ENCODE assay signal across 36 cellular contexts in the genomic region with DNA sequence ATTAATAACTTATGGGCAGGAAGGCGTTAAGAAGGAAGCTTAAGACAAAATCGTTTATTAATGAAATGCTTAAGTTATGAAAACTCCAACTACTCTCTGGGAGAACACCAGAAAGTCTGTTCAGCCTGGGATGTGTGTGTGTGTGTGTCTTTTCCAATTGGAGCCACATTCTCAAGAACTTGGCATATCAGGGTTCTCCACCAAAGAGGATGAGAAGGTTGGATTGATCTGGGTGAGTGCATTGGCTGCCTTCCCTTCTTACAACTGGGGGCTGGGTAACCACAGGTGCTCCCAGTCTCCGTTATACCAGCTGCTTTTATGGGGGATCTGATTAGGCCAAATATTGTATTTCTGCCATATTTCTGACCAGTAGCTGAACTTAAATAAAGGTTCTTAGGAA.
"Had no signal": no experiment of that assay in that cellular context is flagged by ENCODE, and none has a peak within 500 bp of the region (broad histone marks: within the 10 kb centered on the region; RNA-seq: fewer than 3 reads in every experiment).

No MANE protein-coding gene starts in this region.

- H3K9me3 ChIP-seq: MG63 had no signal

- H3K36me3 ChIP-seq: MG63 had no signal

- H3K27me3 ChIP-seq: MG63 had no signal

- DNase-seq: Karpas-422, Kasumi-1, MG63, MM.1S, MV-4-11, NCI-H1048, NCI-H1092, NCI-H1092 treated with DMSO at 0.1 percent for 48 hours, NCI-H1105, NCI-H1105 treated with DMSO at 0.1 percent for 48 hours, NCI-H1417, NCI-H1417 treated with DMSO at 0.1 percent for 48 hours, NCI-H1436, NCI-H1436 treated with DMSO at 0.1 percent for 48 hours, NCI-H146, NCI-H1694, NCI-H1694 treated with DMSO at 0.1 percent for 48 hours, NCI-H187, NCI-H187 treated with DMSO at 0.1 percent for 48 hours, NCI-H1930, NCI-H2029, NCI-H2029 treated with DMSO at 0.1 percent for 48 hours, NCI-H2081, NCI-H2081 treated with DMSO at 0.1 percent for 48 hours, NCI-H2107, NCI-H2171, NCI-H2171 treated with DMSO at 0.1 percent for 48 hours, NCI-H2227 treated with DMSO at 0.1 percent for 48 hours, NCI-H226, NCI-H345, NCI-H446, NCI-H446 treated with DMSO at 0.1 percent for 48 hours, NCI-H510A, NCI-H510A treated with DMSO at 0.1 percent for 48 hours, NCI-H524, NCI-H524 treated with DMSO at 0.1 percent for 48 hours had no signal

- H3K4me3 ChIP-seq: MG63 had no signal
